ENCODE assay signal across 23 cellular contexts in the genomic region with DNA sequence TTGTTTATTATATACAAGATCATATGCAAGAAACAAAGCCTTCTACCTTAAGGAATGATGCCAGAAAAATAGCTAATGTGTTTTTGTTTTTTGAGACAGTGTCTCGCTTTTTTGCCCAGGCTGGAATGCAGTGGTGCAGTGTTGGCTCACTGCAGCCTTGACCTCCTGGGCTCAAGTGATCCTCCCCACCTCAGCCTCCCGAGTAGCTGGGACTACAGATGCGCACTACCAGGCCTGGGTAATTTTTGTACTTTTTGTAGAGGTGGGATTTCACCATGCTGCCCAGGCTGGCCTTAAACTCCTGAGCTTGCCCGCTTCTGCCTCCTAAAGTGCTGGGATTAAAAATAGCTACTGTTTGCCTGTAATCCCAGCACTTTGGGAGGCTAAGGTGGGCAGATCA. TPM values are rescaled to one million over a fixed set of nuclear protein-coding genes. Genes with fewer than 3 reads are reported as not detected.
DNase-seq lines count a peak whose midpoint lies in the region; ATAC-seq, FAIRE-seq and TF ChIP-seq lines count a peak whose summit lies in the region.
"Had no signal": no experiment of that assay in that cellular context is flagged by ENCODE, and none has a peak within 500 bp of the region (broad histone marks: within the 10 kb centered on the region; RNA-seq: fewer than 3 reads in every experiment).

No MANE protein-coding gene starts in this region.

- TF ChIP-seq RAD21 in HepG2 (CRISPR knock-in tag; IDR thresholded peaks at IDR 0.05) = no peak

- TF ChIP-seq POLR2A in HepG2 (IDR thresholded peaks at IDR 0.05; ENCODE audit: insufficient read depth in 1 of 2, low read depth in 2 of 2, low read length in 2 of 2) (no peak), right lobe of liver (IDR thresholded peaks at IDR 0.05) (no peak)

- no peak overlapping the region for H3K4me2 ChIP-seq in HepG2 (ENCODE audit: low read depth, low read length)
- H3K4me2 ChIP-seq: BLaER1, GM23338 had no signal

- no peak for TF ChIP-seq EP300 in HepG2 (IDR thresholded peaks at IDR 0.05; ENCODE audit: low read depth in 2 of 2, low read length in 2 of 2)
- TF ChIP-seq EP300 in HepG2 (CRISPR knock-in tag; IDR thresholded peaks at IDR 0.05; ENCODE audit: borderline replicate concordance) = no peak

- 97% methylated on average over 4 of the region's 4 CpGs for WGBS in HepG2 (ENCODE audit: low lambda C conversion rate)
- 98% methylated on average over 4 of the region's 4 CpGs for WGBS in right lobe of liver (ENCODE audit: insufficient coverage, low coverage, low lambda C conversion rate, missing lambda C conversion rate)

- no peak overlapping the region for H3K9ac ChIP-seq in HepG2 (ENCODE audit: insufficient read depth, low read depth, low read length)
- H3K9ac ChIP-seq: BLaER1 had no signal

- H3K27ac Mint-ChIP-seq in activated T-cell treated with anti-CD3 and anti-CD28 coated beads, Interleukin-2, amount 50 U/mL, for 24 hours = peak overlapping the region; percentile 44
- H3K27ac Mint-ChIP-seq in activated T-cell treated with anti-CD3 and anti-CD28 coated beads, Interleukin-2, amount 50 U/mL, for 72 hours = no peak overlapping the region
- H3K27ac Mint-ChIP-seq in T-cell = peak overlapping the region; percentile 55 to 91
- H3K27ac Mint-ChIP-seq in naive thymus-derived CD8-positive, alpha-beta T cell = peak overlapping the region in 6 of 10 donors; percentile 22 to 95 (median 84)
- H3K27ac Mint-ChIP-seq: B cell, GM23338, HFFc6 had no signal

- H3K4me3 Mint-ChIP-seq in activated T-cell treated with anti-CD3 and anti-CD28 coated beads, Interleukin-2, amount 50 U/mL, for 24 hours = no peak overlapping the region
- no peak overlapping the region for H3K4me3 Mint-ChIP-seq in activated T-cell treated with anti-CD3 and anti-CD28 coated beads, Interleukin-2, amount 50 U/mL, for 72 hours
- H3K4me3 Mint-ChIP-seq in T-cell = no peak overlapping the region
- H3K4me3 Mint-ChIP-seq in naive thymus-derived CD8-positive, alpha-beta T cell = no peak overlapping the region
- H3K4me3 Mint-ChIP-seq: B cell, GM23338, HFFc6 had no signal

- no TSS peak for BruUV-seq in HepG2 (replicated peaks; lab: Mats Ljungman, UMichigan)

- CTCF ChIA-PET in HepG2 (lab: Yijun Ruan, JAX; ENCODE audit: low intra/inter-chr PET ratio, low total read pairs) = no interaction called here
- CTCF ChIA-PET in T-cell (lab: Charles Lee) = interaction anchor here (0.5 to 0.8 kb wide), 2 partner anchors 13 to 21 kb away, joined by 3 read pairs; no protein-coding TSS in a partner anchor

- no peaks in the 10 kb centered on the region for H3K4me1 ChIP-seq in HepG2 (ENCODE audit: insufficient read depth, low read length)
- H3K4me1 ChIP-seq in right lobe of liver = no peaks in the 10 kb centered on the region
- H3K4me1 ChIP-seq: HAP-1 had no signal

- H3K36me3 Mint-ChIP-seq in activated T-cell treated with anti-CD3 and anti-CD28 coated beads, Interleukin-2, amount 50 U/mL, for 24 hours (ENCODE audit: low read depth) = peaks cover 54% of the 10 kb centered on the region
- H3K36me3 Mint-ChIP-seq in activated T-cell treated with anti-CD3 and anti-CD28 coated beads, Interleukin-2, amount 50 U/mL, for 72 hours (ENCODE audit: insufficient read depth in 2 of 2) = peaks cover 6 to 17% of the 10 kb centered on the region in 2 donors
- peaks cover 29% of the 10 kb centered on the region for H3K36me3 Mint-ChIP-seq in T-cell
- peaks cover 4 to 17% (median 6%) of the 10 kb centered on the region in 3 donors for H3K36me3 Mint-ChIP-seq in naive thymus-derived CD8-positive, alpha-beta T cell

- H3K9me3 Mint-ChIP-seq in activated T-cell treated with anti-CD3 and anti-CD28 coated beads, Interleukin-2, amount 50 U/mL, for 24 hours = peaks cover 12% of the 10 kb centered on the region
- H3K9me3 Mint-ChIP-seq in activated T-cell treated with anti-CD3 and anti-CD28 coated beads, Interleukin-2, amount 50 U/mL, for 72 hours = peaks cover 0 to 1% of the 10 kb centered on the region in 2 donors
- peaks cover 0 to 14% (median 2%) of the 10 kb centered on the region in 3 donors for H3K9me3 Mint-ChIP-seq in T-cell
- H3K9me3 Mint-ChIP-seq in naive thymus-derived CD8-positive, alpha-beta T cell = peaks cover 0 to 15% (median 1%) of the 10 kb centered on the region in 9 donors
- H3K9me3 Mint-ChIP-seq: CD4-positive, CD25-positive, alpha-beta regulatory T cell; GM23338 had no signal

- H3K4me3 ChIP-seq in HepG2 (replicated peaks in 1 of 3; ENCODE audit: insufficient read depth in 1 of 3, low read depth in 2 of 3, low read length in 3 of 3) (no peak overlapping the region), right lobe of liver (no peak overlapping the region)
- H3K4me3 ChIP-seq: BLaER1, GM23338, HAP-1 had no signal

- no peak for FAIRE-seq in HepG2 (lab: Jason Lieb, UNC)
- FAIRE-seq: GM12891, GM18507 had no signal

- no peaks in the 10 kb centered on the region for H4K20me1 ChIP-seq in HepG2 (ENCODE audit: insufficient read depth, low read length)

- peaks cover 66% of the 10 kb centered on the region for H3K79me2 ChIP-seq in HepG2 (ENCODE audit: insufficient read depth, low read length)

- POLR2A ChIA-PET in HepG2 (lab: Yijun Ruan, JAX) (interaction anchor here (2.1 kb wide), 1 partner anchor 15 kb away, joined by 17 read pairs; a partner anchor contains a TSS), T-cell (lab: Charles Lee) (no interaction called here)
- POLR2A ChIA-PET in naive thymus-derived CD8-positive, alpha-beta T cell (lab: Charles Lee) = interaction anchor here (0.6 to 8.4 kb wide), 5 partner anchors 8 to 396 kb away, joined by 3 to 120 read pairs (median 3); a partner anchor contains a TSS

- DNase-seq in activated T-cell treated with anti-CD3 and anti-CD28 coated beads, Interleukin-2, amount 50 U/mL, for 24 hours = no peak
- DNase-seq in activated T-cell treated with anti-CD3 and anti-CD28 coated beads, Interleukin-2, amount 50 U/mL, for 72 hours = no peak
- DNase-seq in HepG2 (ENCODE audit: low spot score) (no peak), right lobe of liver (no peak), T-cell (no peak), NCI-H2081 (lab: John Stamatoyannopoulos, UW) (no peak), HuH-7.5 (ENCODE audit: low spot score) (no peak)
- DNase-seq in naive thymus-derived CD8-positive, alpha-beta T cell = no peak
- DNase-seq: Calu3; CD4-positive, CD25-positive, alpha-beta regulatory T cell; COR-L47; DMS53; DMS79 treated with DMSO at 0.1 percent for 48 hours; GF-D8; HFFc6 had no signal

- TF ChIP-seq CTCF in HepG2 (CRISPR knock-in tag; IDR thresholded peaks at IDR 0.05) = no peak
- no peak for TF ChIP-seq CTCF in right lobe of liver (IDR thresholded peaks at IDR 0.05)

- peaks cover 67% of the 10 kb centered on the region for H3K4me1 Mint-ChIP-seq in activated T-cell treated with anti-CD3 and anti-CD28 coated beads, Interleukin-2, amount 50 U/mL, for 24 hours (ENCODE audit: low read depth)
- H3K4me1 Mint-ChIP-seq in activated T-cell treated with anti-CD3 and anti-CD28 coated beads, Interleukin-2, amount 50 U/mL, for 72 hours (ENCODE audit: low read depth) = peaks cover 61% of the 10 kb centered on the region
- H3K4me1 Mint-ChIP-seq in T-cell = peaks cover 60 to 76% (median 67%) of the 10 kb centered on the region in 3 donors
- H3K4me1 Mint-ChIP-seq in naive thymus-derived CD8-positive, alpha-beta T cell = peaks cover 16 to 65% (median 61%) of the 10 kb centered on the region in 4 donors
- H3K4me1 Mint-ChIP-seq: GM23338 had no signal

- intact Hi-C loops in HepG2 (cut with micrococcal nuclease; ENCODE audit: unreplicated experiment) (no loop called here), right lobe of liver (cut with DNase I) (no loop called here)

- H2AFZ ChIP-seq in HepG2 (ENCODE audit: low read length) = no peak overlapping the region
- H2AFZ ChIP-seq: GM23338 had no signal

- H3K27me3 Mint-ChIP-seq in activated T-cell treated with anti-CD3 and anti-CD28 coated beads, Interleukin-2, amount 50 U/mL, for 24 hours = no peaks in the 10 kb centered on the region
- H3K27me3 Mint-ChIP-seq in activated T-cell treated with anti-CD3 and anti-CD28 coated beads, Interleukin-2, amount 50 U/mL, for 72 hours (ENCODE audit: low read depth) = no peaks in the 10 kb centered on the region
- no peaks in the 10 kb centered on the region for H3K27me3 Mint-ChIP-seq in T-cell
- H3K27me3 Mint-ChIP-seq in naive thymus-derived CD8-positive, alpha-beta T cell = no peaks in the 10 kb centered on the region
- H3K27me3 Mint-ChIP-seq: B cell; CD4-positive, CD25-positive, alpha-beta regulatory T cell had no signal

- H3K36me3 ChIP-seq in HepG2 (replicated peaks in 1 of 2; ENCODE audit: control insufficient read depth in 1 of 2, insufficient read depth in 2 of 2, low read length in 2 of 2) = 0 out of 5 replicates have a peak, but pooled peaks cover 0 to 12% of the 10 kb centered on the region in 2 experiments
- no peaks in the 10 kb centered on the region for H3K36me3 ChIP-seq in right lobe of liver
- H3K36me3 ChIP-seq: HAP-1 had no signal

- H3K27me3 ChIP-seq in HepG2 (ENCODE audit: control insufficient read depth in 1 of 2, insufficient read depth in 2 of 2, low read length in 2 of 2) (no peaks in the 10 kb centered on the region), right lobe of liver (no peaks in the 10 kb centered on the region)
- H3K27me3 ChIP-seq: BLaER1 had no signal

- in situ Hi-C loops in HepG2 (cut with HindIII; ENCODE audit: extremely low pct_ligation_motif_present, low pct_unique_long_range_greater_than_20kb) = no loop called here

- H3K27ac ChIP-seq in HepG2 (ENCODE audit: extremely low read length, insufficient read depth, low read length) (no peak overlapping the region), right lobe of liver (no peak overlapping the region)
- H3K27ac ChIP-seq: 22Rv1, BLaER1, C4-2B had no signal

- no peak for ATAC-seq in activated T-cell treated with anti-CD3 and anti-CD28 coated beads, Interleukin-2, amount 50 U/mL, for 72 hours (replicated peaks in 1 of 2)
- ATAC-seq in HepG2 = no peak
- no peak for ATAC-seq in right lobe of liver
- ATAC-seq in T-cell (replicated peaks in 1 of 4) = no peak
- ATAC-seq in naive thymus-derived CD8-positive, alpha-beta T cell = no peak
- ATAC-seq: GM23338 had no signal

- H3K9me3 ChIP-seq in HepG2 (ENCODE audit: low read length) = no peaks in the 10 kb centered on the region
- no peaks in the 10 kb centered on the region for H3K9me3 ChIP-seq in right lobe of liver
- H3K9me3 ChIP-seq: HAP-1 had no signal

RNA-seq across cellular contexts. Expression of a gene that starts 15.1 kb away (rescaled TPM):
- total RNA-seq in activated T-cell treated with anti-CD3 and anti-CD28 coated beads, Interleukin-2, amount 50 U/mL, for 72 hours = 10 to 100 TPM; 24.1 to 30.7 TPM
- total RNA-seq in HepG2 (2016; rRNA removed; fragmentation: Illumina TruSeq; extraction: Trizol) (45.9 and 63.0 TPM in 2 replicates), right lobe of liver (10 to 100 TPM; 11.5 to 21.1 (median 17.2) TPM), T-cell (10 to 100 TPM; 46.8 to 58.3 (median 50.5) TPM)
- total RNA-seq in HepG2 (2016; cell fraction: cytosol; rRNA removed; fragmentation: Illumina TruSeq; extraction: Trizol; ENCODE audit: low read depth) = 13.0 and 15.0 TPM in 2 replicates
- 41.3 and 61.0 TPM in 2 replicates for total RNA-seq in HepG2 (2016; cell fraction: insoluble cytoplasmic fraction; rRNA removed; fragmentation: Illumina TruSeq; extraction: Trizol)
- 22.7 and 23.0 TPM in 2 replicates for total RNA-seq in HepG2 (2016; cell fraction: membrane; rRNA removed; fragmentation: Illumina TruSeq; extraction: Trizol)
- 60.4 and 64.9 TPM in 2 replicates for total RNA-seq in HepG2 (2016; cell fraction: nucleus; rRNA removed; fragmentation: Illumina TruSeq; extraction: Trizol)
- 10.8 and 13.4 TPM in 2 replicates for polyA plus RNA-seq in HepG2 (2011; rRNA removed)
- polyA plus RNA-seq in HepG2 (2011; cell fraction: cytosol; rRNA removed) = 5.7 and 9.4 TPM in 2 replicates
- polyA plus RNA-seq in HepG2 (2011; cell fraction: nucleus; rRNA removed) = 14.0 and 14.2 TPM in 2 replicates
- polyA plus RNA-seq in HepG2 (2012) = 10.8 and 17.3 TPM in 2 replicates
- 0.62 and 0.73 TPM in 2 replicates for polyA plus RNA-seq in HepG2 (2016; cell fraction: cytosol; fragmentation: Illumina TruSeq; extraction: Trizol; ENCODE audit: low read depth)
- polyA plus RNA-seq in HepG2 (2016; cell fraction: insoluble cytoplasmic fraction; fragmentation: Illumina TruSeq; extraction: Trizol; ENCODE audit: low read depth) = 19.5 and 20.2 TPM in 2 replicates
- polyA plus RNA-seq in HepG2 (2016; cell fraction: membrane; fragmentation: Illumina TruSeq; extraction: Trizol; ENCODE audit: low read depth) = 1.6 and 2.1 TPM in 2 replicates
- 20.7 and 22.6 TPM in 2 replicates for polyA plus RNA-seq in HepG2 (2016; cell fraction: nucleus; fragmentation: Illumina TruSeq; extraction: Trizol; ENCODE audit: insufficient read depth, low read depth)
- 20.6 and 21.7 TPM in 2 replicates for polyA minus RNA-seq in HepG2 (2011; rRNA and poly(A)+ RNA removed; ENCODE audit: low replicate concordance)
- 31.4 and 41.6 TPM in 2 replicates for polyA minus RNA-seq in HepG2 (2011; cell fraction: cytosol; rRNA and poly(A)+ RNA removed)
- 191 and 213 TPM in 2 replicates for polyA minus RNA-seq in HepG2 (2011; cell fraction: nucleus; rRNA and poly(A)+ RNA removed)
- 10 to 100 TPM; 78.0 to 78.4 TPM for total RNA-seq in naive thymus-derived CD8-positive, alpha-beta T cell
- polyA plus RNA-seq in naive thymus-derived CD8-positive, alpha-beta T cell = 10 to 100 TPM; 45.7 to 89.4 (median 62.8) TPM

Comparison
In these comparisons a context has a peak if more than half of its experiments do, and no peak if none do; other contexts are left out.
1. POLR2A ChIA-PET loops: an anchor here in HepG2 (2.1 kb wide) and naive thymus-derived CD8-positive, alpha-beta T cell (0.6 to 8.4 kb wide); none called in T-cell.